16 cellular contexts compared by ENCODE assay signal in genomic region chrX:45760187-45760742, GRCh38.
A peak's percentile ranks its signal among the peaks of the same experiment; 100 is the strongest.
DNase-seq lines count a peak whose midpoint lies in the region; ATAC-seq and TF ChIP-seq lines count a peak whose summit lies in the region.
"Had no signal": no experiment of that assay in that cellular context is flagged by ENCODE, and none has a peak within 500 bp of the region (broad histone marks: within the 10 kb centered on the region; RNA-seq: fewer than 3 reads in every experiment).

No MANE protein-coding gene starts in this region.

- no peak overlapping the region for H3K4me3 ChIP-seq in PC-9
- no peak overlapping the region for H3K4me3 ChIP-seq in mammary epithelial cell (replicated peaks in 1 of 3; ENCODE audit: insufficient read depth in 1 of 3, low read depth in 2 of 3, low read length in 3 of 3)
- peak overlapping the region; percentile 32 for H3K4me3 ChIP-seq in osteoblast (ENCODE audit: insufficient read depth, low read length)
- H3K4me3 ChIP-seq in aorta (ENCODE audit: low read length in 2 of 2): no peak overlapping the region
- no peak overlapping the region for H3K4me3 ChIP-seq in MG63
- H3K4me3 ChIP-seq: ascending aorta, neural progenitor cell, Peyer's patch had no signal

- H3K4me1 ChIP-seq in PC-9 (replicated peaks; ENCODE audit: insufficient read depth): no peaks in the 10 kb centered on the region
- peaks cover 86% of the 10 kb centered on the region for H3K4me1 ChIP-seq in mammary epithelial cell (ENCODE audit: insufficient read depth, low read length)
- peaks cover 85% of the 10 kb centered on the region for H3K4me1 ChIP-seq in osteoblast (ENCODE audit: insufficient read depth, low read length)
- H3K4me1 ChIP-seq in aorta (ENCODE audit: control insufficient read depth in 1 of 2, insufficient read depth in 2 of 2, low read length in 2 of 2): peaks cover 1 to 2% of the 10 kb centered on the region in 2 donors
- H3K4me1 ChIP-seq: ascending aorta, neural progenitor cell, Peyer's patch had no signal

- DNase-seq in activated CD4-positive, alpha-beta T cell treated with anti-CD3 and anti-CD28 coated beads, Interleukin-2, amount 10 ng/mL, durations not matched to agents 24 days and 14 days: no peak
- no peak for DNase-seq in activated CD4-positive, alpha-beta T cell treated with anti-CD3 and anti-CD28 coated beads for 48 hours
- no peak for DNase-seq in PC-9
- DNase-seq in mammary epithelial cell: no peak
- DNase-seq in osteoblast (ENCODE audit: insufficient read length, low spot score, missing footprints): no peak
- no peak for DNase-seq in A172 (ENCODE audit: low spot score)
- no peak for DNase-seq in aorta
- DNase-seq in MG63: no peak
- DNase-seq: ACHN, GF-D8, NCI-H2081 treated with DMSO at 0.1 percent for 48 hours, Peyer's patch had no signal

- peaks cover 70% of the 10 kb centered on the region for H3K36me3 Mint-ChIP-seq in activated CD4-positive, alpha-beta T cell treated with anti-CD3 and anti-CD28 coated beads, Interleukin-2, amount 10 ng/mL, durations not matched to agents 24 days and 14 days (ENCODE audit: low read depth)

- no peaks in the 10 kb centered on the region for H3K9me2 ChIP-seq in PC-9 (ENCODE audit: insufficient read depth)

- in situ Hi-C loops in mammary epithelial cell (cut with MboI; ENCODE audit: low sequenced_read_pairs in 2 of 2): loop anchor here in 1 of 2 donors (25.0 kb wide), 1 partner anchor 423 kb away; no protein-coding TSS in a partner anchor

- H2AFZ ChIP-seq in PC-9: no peak overlapping the region
- H2AFZ ChIP-seq in mammary epithelial cell (ENCODE audit: low read depth, low read length): no peak overlapping the region
- no peak overlapping the region for H2AFZ ChIP-seq in osteoblast (ENCODE audit: low read length)
- H2AFZ ChIP-seq: neural progenitor cell had no signal

- dilution Hi-C loops in mammary epithelial cell (cut with HindIII; ENCODE audit: low sequenced_read_pairs): loop anchor here (25.0 kb wide), 1 partner anchor 273 kb away; no protein-coding TSS in a partner anchor

- BruUV-seq in PC-9 (replicated peaks; lab: Mats Ljungman, UMichigan) (no TSS peak), mammary epithelial cell (replicated peaks; lab: Mats Ljungman, UMichigan) (no TSS peak)

- H3K79me2 ChIP-seq in PC-9 (ENCODE audit: low read depth) (peaks cover 93% of the 10 kb centered on the region), mammary epithelial cell (ENCODE audit: insufficient read depth, low read length) (peaks cover 97% of the 10 kb centered on the region), osteoblast (ENCODE audit: insufficient read depth, low read length) (peaks cover 89% of the 10 kb centered on the region)

- H4K20me1 ChIP-seq in PC-9 (ENCODE audit: insufficient read depth) (no peaks in the 10 kb centered on the region), mammary epithelial cell (ENCODE audit: insufficient read depth, low read length) (no peaks in the 10 kb centered on the region), osteoblast (ENCODE audit: insufficient read depth, low read length) (peaks cover 20% of the 10 kb centered on the region)

- H3F3A ChIP-seq in PC-9 (ENCODE audit: insufficient read depth, low read depth): peaks cover 13% of the 10 kb centered on the region; the same call in 1 of the 2 replicates

- peak overlapping the region; percentile 73 for H3K4me3 Mint-ChIP-seq in activated CD4-positive, alpha-beta T cell treated with anti-CD3 and anti-CD28 coated beads, Interleukin-2, amount 10 ng/mL, durations not matched to agents 24 days and 14 days
- H3K4me3 Mint-ChIP-seq: neural progenitor cell had no signal

- peak overlapping the region; percentile 21 for H3K9ac ChIP-seq in mammary epithelial cell (ENCODE audit: insufficient read depth, low read length)
- H3K9ac ChIP-seq: neural progenitor cell had no signal

- H3K4me1 Mint-ChIP-seq in activated CD4-positive, alpha-beta T cell treated with anti-CD3 and anti-CD28 coated beads, Interleukin-2, amount 10 ng/mL, durations not matched to agents 24 days and 14 days: peaks cover 66% of the 10 kb centered on the region

- H3K9me3 ChIP-seq in PC-9 (ENCODE audit: insufficient read depth, low read depth) (no peaks in the 10 kb centered on the region), mammary epithelial cell (replicated peaks; ENCODE audit: insufficient read depth, low read length) (no peaks in the 10 kb centered on the region), osteoblast (ENCODE audit: low read depth, low read length) (no peaks in the 10 kb centered on the region), aorta (ENCODE audit: control insufficient read depth, low read length) (no peaks in the 10 kb centered on the region), MG63 (no peaks in the 10 kb centered on the region)
- H3K9me3 ChIP-seq: ascending aorta, Peyer's patch had no signal

- 88% methylated on average over 10 of the region's 10 CpGs for WGBS in mammary epithelial cell (ENCODE audit: low coverage, missing lambda C conversion rate)
- 85 to 90% methylated on average over 10 of the region's 10 CpGs for WGBS in aorta, 2 donors

- CTCF ChIA-PET in PC-9 (lab: Charles Lee): no interaction called here
- CTCF ChIA-PET in mammary epithelial cell (lab: Charles Lee; ENCODE audit: low non-redundant PET): no interaction called here

- TF ChIP-seq CTCF in PC-9 (conservative IDR thresholded peaks at IDR 0.05): no peak
- TF ChIP-seq CTCF in mammary epithelial cell (conservative IDR thresholded peaks at IDR 0.05 in 1 of 2, IDR thresholded peaks at IDR 0.05 in 1 of 2; ENCODE audit: extremely low read depth in 1 of 2, insufficient read depth in 1 of 2, low read depth in 1 of 2, low read length in 2 of 2): no peak
- TF ChIP-seq CTCF in osteoblast (IDR thresholded peaks at IDR 0.05; ENCODE audit: extremely low read depth, low read depth, low read length): no peak

- intact Hi-C loops in activated CD4-positive, alpha-beta T cell treated with anti-CD3 and anti-CD28 coated beads, Interleukin-2, amount 10 ng/mL, durations not matched to agents 24 days and 14 days (cut with micrococcal nuclease): loop anchor here (5.0 to 10.0 kb wide), 2 partner anchors 438 to 885 kb away; partner anchors contain the start of gene KDM6A
- intact Hi-C loops in PC-9 (cut with micrococcal nuclease; ENCODE audit: unreplicated experiment) (no loop called here), mammary epithelial cell (cut with micrococcal nuclease) (no loop called here), aorta (cut with DNase I) (loop anchor here in 1 of 2 donors (10.0 kb wide), 1 partner anchor 45 kb away; no protein-coding TSS in a partner anchor)

- POLR2A ChIA-PET in PC-9 (lab: Charles Lee; ENCODE audit: unreplicated experiment): no interaction called here

- H3K27ac Mint-ChIP-seq in activated CD4-positive, alpha-beta T cell treated with anti-CD3 and anti-CD28 coated beads, Interleukin-2, amount 10 ng/mL, durations not matched to agents 24 days and 14 days: peak overlapping the region; percentile 70
- H3K27ac Mint-ChIP-seq: neural progenitor cell had no signal

- H3K27ac ChIP-seq in PC-9: peak overlapping the region; percentile 61
- peak overlapping the region; percentile 86 for H3K27ac ChIP-seq in mammary epithelial cell (ENCODE audit: insufficient read depth, low read depth, low read length)
- H3K27ac ChIP-seq in osteoblast (ENCODE audit: low read depth, low read length): peak overlapping the region; percentile 76
- H3K27ac ChIP-seq in aorta (ENCODE audit: low read depth in 1 of 2, low read length in 2 of 2): no peak overlapping the region
- H3K27ac ChIP-seq: ascending aorta, neural progenitor cell had no signal

- H3K4me2 ChIP-seq in PC-9 (no peak overlapping the region), mammary epithelial cell (ENCODE audit: insufficient read depth, low read depth, low read length) (peak overlapping the region; percentile 34), osteoblast (ENCODE audit: insufficient read depth, low read length) (peak overlapping the region; percentile 75)
- H3K4me2 ChIP-seq: neural progenitor cell had no signal

- no peaks in the 10 kb centered on the region for H3K27me3 Mint-ChIP-seq in activated CD4-positive, alpha-beta T cell treated with anti-CD3 and anti-CD28 coated beads, Interleukin-2, amount 10 ng/mL, durations not matched to agents 24 days and 14 days

- ATAC-seq in aorta (ENCODE audit: low FRiP score): no peak
- ATAC-seq: activated CD4-positive, CD25-positive, alpha-beta regulatory T cell treated with anti-CD3 and anti-CD28 coated beads, Interleukin-2, amount 50 U/mL, for 24 hours; HepG2 had no signal

- no peaks in the 10 kb centered on the region for H3K9me3 Mint-ChIP-seq in activated CD4-positive, alpha-beta T cell treated with anti-CD3 and anti-CD28 coated beads, Interleukin-2, amount 10 ng/mL, durations not matched to agents 24 days and 14 days
- H3K9me3 Mint-ChIP-seq: neural progenitor cell had no signal

- H3K36me3 ChIP-seq in PC-9 (ENCODE audit: low read depth): no peaks in the 10 kb centered on the region
- peaks cover 31% of the 10 kb centered on the region for H3K36me3 ChIP-seq in mammary epithelial cell (ENCODE audit: insufficient read depth, low read length)
- H3K36me3 ChIP-seq in osteoblast (ENCODE audit: insufficient read depth, low read length): peaks cover 57% of the 10 kb centered on the region
- peaks cover 0 to 3% of the 10 kb centered on the region in 2 donors for H3K36me3 ChIP-seq in aorta (ENCODE audit: control insufficient read depth in 1 of 2, insufficient read depth in 2 of 2, low read length in 1 of 2)
- peaks cover 90% of the 10 kb centered on the region for H3K36me3 ChIP-seq in MG63
- H3K36me3 ChIP-seq: ascending aorta, neural progenitor cell, Peyer's patch had no signal

- H3K27me3 ChIP-seq in PC-9 (ENCODE audit: insufficient read depth, low read depth) (no peaks in the 10 kb centered on the region), mammary epithelial cell (ENCODE audit: insufficient read depth, low read length) (no peaks in the 10 kb centered on the region), osteoblast (ENCODE audit: insufficient read depth, low read length) (no peaks in the 10 kb centered on the region), aorta (ENCODE audit: control insufficient read depth in 1 of 2, insufficient read depth in 2 of 2, low read length in 1 of 2) (no peaks in the 10 kb centered on the region), MG63 (no peaks in the 10 kb centered on the region)
- H3K27me3 ChIP-seq: ascending aorta, neural progenitor cell, Peyer's patch had no signal

Comparison
In these comparisons a context has a peak if more than half of its experiments do, and no peak if none do; other contexts are left out.
1. H3K27ac ChIP-seq: peak in PC-9 (single experiment), mammary epithelial cell (single experiment) and osteoblast (single experiment); none in aorta (0 of 2).